ENCODE assay signal across 10 cellular contexts in the genomic region with DNA sequence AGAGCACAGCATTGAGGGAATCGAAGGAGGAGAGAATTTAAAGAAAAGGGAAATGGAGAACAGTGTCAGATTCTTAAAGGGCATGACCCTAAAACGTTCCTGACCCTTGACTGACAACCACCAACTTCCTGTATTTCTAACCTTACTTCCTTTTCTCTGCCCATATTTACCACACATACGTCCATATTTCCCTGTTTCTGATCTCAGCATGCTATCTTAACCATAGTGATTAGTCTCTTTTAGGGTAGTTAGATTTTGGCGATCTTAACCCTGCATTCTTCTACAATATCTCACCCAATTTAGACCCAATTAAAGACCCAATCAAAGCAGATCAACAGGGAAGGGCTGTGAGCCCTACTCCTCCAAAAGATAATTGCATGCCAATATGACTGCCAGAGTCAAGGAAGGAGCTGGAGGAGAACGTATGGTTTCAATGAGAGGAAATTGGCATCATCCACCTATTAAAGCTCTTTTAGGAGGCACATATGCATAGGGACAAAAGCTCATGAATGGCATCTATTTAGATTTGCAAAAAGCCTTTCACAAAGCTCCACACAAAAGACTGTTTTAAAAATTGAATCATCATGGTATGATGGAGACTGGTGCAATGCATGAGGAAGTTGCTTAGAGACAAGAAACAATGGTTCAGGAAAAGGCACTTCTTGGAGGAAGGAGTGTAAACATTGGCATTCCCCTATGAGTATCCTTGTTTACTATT. TPM values are rescaled to one million over a fixed set of nuclear protein-coding genes. Genes with fewer than 3 reads are reported as not detected.
DNase-seq lines count a peak whose midpoint lies in the region; ATAC-seq and TF ChIP-seq lines count a peak whose summit lies in the region.
"Had no signal": no experiment of that assay in that cellular context is flagged by ENCODE, and none has a peak within 500 bp of the region (broad histone marks: within the 10 kb centered on the region; RNA-seq: fewer than 3 reads in every experiment).

No MANE protein-coding gene starts in this region.

- ATAC-seq in lung (ENCODE audit: insufficient read depth, low FRiP score) = peak; percentile 76

- peaks cover 6% of the 10 kb centered on the region for H3K36me3 Mint-ChIP-seq in IgD-negative memory B cell

- TF ChIP-seq RAD21 in SK-N-SH (IDR thresholded peaks at IDR 0.05; ENCODE audit: low read length) = no peak

- 19 to 44% methylated on average over 5 of the region's 5 CpGs for WGBS in lung, 2 donors
- 68% methylated on average over 5 of the region's 5 CpGs for WGBS in SK-N-SH (ENCODE audit: low lambda C conversion rate)

- H3K9me3 Mint-ChIP-seq in IgD-negative memory B cell = no peaks in the 10 kb centered on the region
- H3K9me3 Mint-ChIP-seq: activated naive CD4-positive, alpha-beta T cell treated with anti-CD3 and anti-CD28 coated beads, Interleukin-2, amount 50 U/mL, for 24 hours had no signal

- CTCF ChIA-PET in SK-N-SH (lab: Yijun Ruan, JAX) = interaction anchor here (1.5 kb wide), 1 partner anchor 115 kb away, joined by 3 read pairs; no protein-coding TSS in a partner anchor

- peaks cover 3% of the 10 kb centered on the region for H3K27me3 Mint-ChIP-seq in IgD-negative memory B cell
- H3K27me3 Mint-ChIP-seq: activated naive CD4-positive, alpha-beta T cell treated with anti-CD3 and anti-CD28 coated beads, Interleukin-2, amount 50 U/mL, for 24 hours had no signal

- H3K4me3 ChIP-seq in lung (no peak overlapping the region), SK-N-SH (ENCODE audit: low read depth in 2 of 2, low read length in 1 of 2) (no peak overlapping the region)

- TF ChIP-seq CTCF in lung (IDR thresholded peaks at IDR 0.05; ENCODE audit: control extremely low read depth, extremely low read depth) = no peak
- TF ChIP-seq CTCF in SK-N-SH (IDR thresholded peaks at IDR 0.05) = no peak

- no peaks in the 10 kb centered on the region for H3K36me3 ChIP-seq in lung (ENCODE audit: control insufficient read depth in 2 of 2, insufficient read depth in 2 of 2, low read length in 2 of 2)
- no peaks in the 10 kb centered on the region for H3K36me3 ChIP-seq in SK-N-SH (replicated peaks in 1 of 2; ENCODE audit: control insufficient read depth in 1 of 2, insufficient read depth in 2 of 2, low read length in 1 of 2)

- TF ChIP-seq EP300 in SK-N-SH (IDR thresholded peaks at IDR 0.05; ENCODE audit: borderline replicate concordance in 1 of 2, low read depth in 1 of 2, low read length in 1 of 2) = no peak

- H3K9me3 ChIP-seq in lung (ENCODE audit: control insufficient read depth in 2 of 2, insufficient read depth in 1 of 2, low read length in 1 of 2) (no peaks in the 10 kb centered on the region), SK-N-SH (no peaks in the 10 kb centered on the region)

- H3K4me1 ChIP-seq in lung (ENCODE audit: control insufficient read depth in 2 of 2, insufficient read depth in 2 of 2, low read length in 2 of 2) (peaks cover 0 to 3% of the 10 kb centered on the region in 2 donors), SK-N-SH (ENCODE audit: control insufficient read depth in 1 of 2, insufficient read depth in 2 of 2, low read depth in 1 of 2, low read length in 1 of 2) (peaks cover 0 to 13% of the 10 kb centered on the region in 2 experiments; a peak in 1 of 4 replicates)

- H3K27ac Mint-ChIP-seq in IgD-negative memory B cell = peak overlapping the region in 2 of 3 donors; percentile 2 to 39
- H3K27ac Mint-ChIP-seq: activated naive CD4-positive, alpha-beta T cell treated with anti-CD3 and anti-CD28 coated beads, Interleukin-2, amount 50 U/mL, for 24 hours had no signal

- H3K9ac ChIP-seq in SK-N-SH = no peak overlapping the region

- peak overlapping the region in 2 of 4 donors; percentile 15 to 35 for H3K4me3 Mint-ChIP-seq in IgD-negative memory B cell
- H3K4me3 Mint-ChIP-seq: activated naive CD4-positive, alpha-beta T cell treated with anti-CD3 and anti-CD28 coated beads, Interleukin-2, amount 50 U/mL, for 24 hours had no signal

- no peak overlapping the region for H3K4me2 ChIP-seq in SK-N-SH

- H4K20me1 ChIP-seq in SK-N-SH (ENCODE audit: insufficient read depth) = no peaks in the 10 kb centered on the region

- H3K9me2 ChIP-seq in SK-N-SH = no peaks in the 10 kb centered on the region

- DNase-seq in CMK (ENCODE audit: low read depth) (peak; percentile 21), amniotic epithelial cell (ENCODE audit: low read depth) (peak; percentile 72), lung (ENCODE audit: low spot score) (no peak), H4 (ENCODE audit: low spot score) (no peak), iPS-NIHi11 (ENCODE audit: low spot score) (no peak), SK-N-SH (no peak), COLO668 (lab: John Stamatoyannopoulos, UW; ENCODE audit: unreplicated experiment) (no peak)
- DNase-seq: NCI-H1694 had no signal

- H3K4me1 Mint-ChIP-seq in IgD-negative memory B cell = peaks cover 6 to 15% (median 12%) of the 10 kb centered on the region in 3 donors

- H2AFZ ChIP-seq in SK-N-SH (ENCODE audit: low read depth) = no peak overlapping the region; the same call in 1 of the 2 replicates

- H3F3A ChIP-seq in SK-N-SH (replicated peaks; ENCODE audit: insufficient read depth) = no peaks in the 10 kb centered on the region

- no peaks in the 10 kb centered on the region for H3K27me3 ChIP-seq in lung (ENCODE audit: control insufficient read depth, insufficient read depth)
- no peaks in the 10 kb centered on the region for H3K27me3 ChIP-seq in SK-N-SH (ENCODE audit: insufficient read depth)

- POLR2A ChIA-PET in SK-N-SH (lab: Yijun Ruan, JAX) = no interaction called here

- H3K79me2 ChIP-seq in SK-N-SH (ENCODE audit: insufficient read depth) = no peaks in the 10 kb centered on the region

- H3K27ac ChIP-seq in lung (ENCODE audit: low read depth in 1 of 2, low read length in 1 of 2) (peak overlapping the region in 1 of 2 donors; percentile 26), SK-N-SH (ENCODE audit: low read depth in 2 of 2, low read length in 1 of 2) (peak overlapping the region in 1 of 2 experiments; percentile 18; a peak in 2 of 4 replicates)

TF ChIP-seq in SK-N-SH, 30 proteins besides CTCF, POLR2A, EP300 and RAD21 (continues in another document):
- no peak for TF ChIP-seq JUND (IDR thresholded peaks at IDR 0.05)
- no peak for TF ChIP-seq GATA2 (CRISPR knock-in tag; IDR thresholded peaks at IDR 0.05)
- TF ChIP-seq, protein P1, sequence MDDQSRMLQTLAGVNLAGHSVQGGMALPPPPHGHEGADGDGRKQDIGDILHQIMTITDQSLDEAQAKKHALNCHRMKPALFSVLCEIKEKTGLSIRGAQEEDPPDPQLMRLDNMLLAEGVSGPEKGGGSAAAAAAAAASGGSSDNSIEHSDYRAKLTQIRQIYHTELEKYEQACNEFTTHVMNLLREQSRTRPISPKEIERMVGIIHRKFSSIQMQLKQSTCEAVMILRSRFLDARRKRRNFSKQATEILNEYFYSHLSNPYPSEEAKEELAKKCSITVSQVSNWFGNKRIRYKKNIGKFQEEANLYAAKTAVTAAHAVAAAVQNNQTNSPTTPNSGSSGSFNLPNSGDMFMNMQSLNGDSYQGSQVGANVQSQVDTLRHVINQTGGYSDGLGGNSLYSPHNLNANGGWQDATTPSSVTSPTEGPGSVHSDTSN (IDR thresholded peaks at IDR 0.05) = no peak
- TF ChIP-seq GABPA (IDR thresholded peaks at IDR 0.05; ENCODE audit: low read depth) = no peak
- TF ChIP-seq EZH2phosphoT487 (IDR thresholded peaks at IDR 0.05; ENCODE audit: borderline replicate concordance, low read depth) = no peak
- no peak for TF ChIP-seq TCF12 (IDR thresholded peaks at IDR 0.05)
- TF ChIP-seq TAF1 (IDR thresholded peaks at IDR 0.05; ENCODE audit: borderline replicate concordance, low read depth, low read length) = no peak
- TF ChIP-seq CHD2 (IDR thresholded peaks at IDR 0.05; ENCODE audit: low read length, partially characterized antibody) = no peak
- no peak for TF ChIP-seq POLR2AphosphoS5 (IDR thresholded peaks at IDR 0.05; ENCODE audit: low read depth, low read length)
- TF ChIP-seq ELF1 (IDR thresholded peaks at IDR 0.05) = no peak
- TF ChIP-seq, protein P2, sequence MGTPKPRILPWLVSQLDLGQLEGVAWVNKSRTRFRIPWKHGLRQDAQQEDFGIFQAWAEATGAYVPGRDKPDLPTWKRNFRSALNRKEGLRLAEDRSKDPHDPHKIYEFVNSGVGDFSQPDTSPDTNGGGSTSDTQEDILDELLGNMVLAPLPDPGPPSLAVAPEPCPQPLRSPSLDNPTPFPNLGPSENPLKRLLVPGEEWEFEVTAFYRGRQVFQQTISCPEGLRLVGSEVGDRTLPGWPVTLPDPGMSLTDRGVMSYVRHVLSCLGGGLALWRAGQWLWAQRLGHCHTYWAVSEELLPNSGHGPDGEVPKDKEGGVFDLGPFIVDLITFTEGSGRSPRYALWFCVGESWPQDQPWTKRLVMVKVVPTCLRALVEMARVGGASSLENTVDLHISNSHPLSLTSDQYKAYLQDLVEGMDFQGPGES (IDR thresholded peaks at IDR 0.05; ENCODE audit: low read depth, low read length) = no peak
- no peak for TF ChIP-seq NRF1 (IDR thresholded peaks at IDR 0.05; ENCODE audit: low read depth, low read length)
- TF ChIP-seq TEAD4 (IDR thresholded peaks at IDR 0.05; ENCODE audit: borderline replicate concordance, insufficient read depth) = no peak
- TF ChIP-seq, protein P3, sequence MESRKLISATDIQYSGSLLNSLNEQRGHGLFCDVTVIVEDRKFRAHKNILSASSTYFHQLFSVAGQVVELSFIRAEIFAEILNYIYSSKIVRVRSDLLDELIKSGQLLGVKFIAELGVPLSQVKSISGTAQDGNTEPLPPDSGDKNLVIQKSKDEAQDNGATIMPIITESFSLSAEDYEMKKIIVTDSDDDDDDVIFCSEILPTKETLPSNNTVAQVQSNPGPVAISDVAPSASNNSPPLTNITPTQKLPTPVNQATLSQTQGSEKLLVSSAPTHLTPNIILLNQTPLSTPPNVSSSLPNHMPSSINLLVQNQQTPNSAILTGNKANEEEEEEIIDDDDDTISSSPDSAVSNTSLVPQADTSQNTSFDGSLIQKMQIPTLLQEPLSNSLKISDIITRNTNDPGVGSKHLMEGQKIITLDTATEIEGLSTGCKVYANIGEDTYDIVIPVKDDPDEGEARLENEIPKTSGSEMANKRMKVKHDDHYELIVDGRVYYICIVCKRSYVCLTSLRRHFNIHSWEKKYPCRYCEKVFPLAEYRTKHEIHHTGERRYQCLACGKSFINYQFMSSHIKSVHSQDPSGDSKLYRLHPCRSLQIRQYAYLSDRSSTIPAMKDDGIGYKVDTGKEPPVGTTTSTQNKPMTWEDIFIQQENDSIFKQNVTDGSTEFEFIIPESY (IDR thresholded peaks at IDR 0.05; ENCODE audit: borderline replicate concordance, low read depth) = no peak
- TF ChIP-seq NFIC (IDR thresholded peaks at IDR 0.05; ENCODE audit: borderline replicate concordance) = no peak
- TF ChIP-seq RXRA (IDR thresholded peaks at IDR 0.05; ENCODE audit: borderline replicate concordance, low read depth) = no peak

RNA-seq across cellular contexts. Expression of a gene that starts 49.0 kb away (rescaled TPM):
- polyA plus RNA-seq in IgD-negative memory B cell (10.0 TPM), lung (10 to 100 TPM in 1 of 2 donors, 1 to 10 TPM in 1; 8.6 to 31.0 TPM), SK-N-SH (2012; rRNA removed) (8.6 and 12.2 TPM in 2 replicates)
- 10 to 100 TPM; 23.1 to 66.0 TPM for total RNA-seq in lung
- total RNA-seq in H4 (2014; rRNA removed; shearing (Covaris generic)) = 18.6 and 18.7 TPM in 2 replicates
- 12.2 and 14.3 TPM in 2 replicates for polyA plus RNA-seq in SK-N-SH (2012; cell fraction: cytosol; rRNA removed)
- 9.5 and 23.9 TPM in 2 replicates for polyA plus RNA-seq in SK-N-SH (2012; cell fraction: nucleus; rRNA removed)

Comparison
In these comparisons a context has a peak if more than half of its experiments do, and no peak if none do; other contexts are left out.
1. DNase-seq: peak in CMK (single experiment) and amniotic epithelial cell (single experiment); none in lung (single experiment), H4 (single experiment), iPS-NIHi11 (single experiment), SK-N-SH (single experiment) and COLO668 (single experiment).